18 cellular contexts compared by ENCODE assay signal in genomic region chr17:79135628-79136405, GRCh38.
"Had no signal": no experiment of that assay in that cellular context is flagged by ENCODE, and none has a peak within 500 bp of the region (broad histone marks: within the 10 kb centered on the region; RNA-seq: fewer than 3 reads in every experiment).

No MANE protein-coding gene starts in this region.

- H3K36me3 Mint-ChIP-seq: immature natural killer cell had no signal

- H3K9me3 ChIP-seq: gastrocnemius medialis, left lung, sigmoid colon, stomach, thoracic aorta, transverse colon had no signal

- DNase-seq: effector memory CD4-positive, alpha-beta T cell; gastrocnemius medialis; immature natural killer cell; left lung; mesenchymal stem cell; midbrain; posterior cingulate gyrus; sigmoid colon; stimulated activated CD4-positive, alpha-beta T cell treated with anti-CD3 and anti-CD28 coated beads, Interleukin-12 subunit alpha, Interleukin-12 subunit beta, amount 100 ng/mL, for 4 hours; stimulated activated naive CD4-positive, alpha-beta T cell; stomach; transverse colon had no signal

- FAIRE-seq: endometrium, keratinocyte had no signal

- H3K27ac Mint-ChIP-seq: immature natural killer cell, nephron had no signal

- H3K4me1 Mint-ChIP-seq: immature natural killer cell had no signal

- H3K4me3 Mint-ChIP-seq: immature natural killer cell, nephron had no signal

- H3K9me3 Mint-ChIP-seq: immature natural killer cell, nephron had no signal

- H3K36me3 ChIP-seq: gastrocnemius medialis, left lung, stomach, thoracic aorta, transverse colon had no signal

- H3K27ac ChIP-seq: gastrocnemius medialis, left lung, sigmoid colon, skin epidermis, stomach, thoracic aorta, transverse colon had no signal

- H3K4me1 ChIP-seq: gastrocnemius medialis, left lung, transverse colon had no signal

- H3K4me3 ChIP-seq: gastrocnemius medialis, left lung, lung, sigmoid colon, skin epidermis, stomach, thoracic aorta, transverse colon had no signal
